In the genomic region with DNA sequence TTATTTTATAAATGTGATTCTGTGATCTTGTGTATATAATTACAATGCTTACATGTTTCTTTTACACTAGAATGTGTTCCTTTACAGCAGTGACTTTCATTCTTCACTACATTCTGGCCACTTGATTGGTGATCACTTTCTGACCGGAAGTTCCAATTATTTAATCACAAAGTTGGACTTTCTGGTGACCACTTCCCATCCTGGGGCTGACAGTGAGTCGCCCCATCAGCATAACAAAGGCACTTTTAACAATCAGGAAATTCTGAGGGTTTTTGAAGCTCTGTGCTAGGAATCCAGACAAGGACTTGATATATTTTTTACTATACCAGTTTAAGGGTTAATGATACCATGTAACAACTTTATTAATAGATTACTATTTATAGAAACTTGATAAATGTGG, we compare ENCODE assay signal across 21 cellular contexts.
DNase-seq lines count a peak whose midpoint lies in the region; ATAC-seq and TF ChIP-seq lines count a peak whose summit lies in the region.
"Had no signal": no experiment of that assay in that cellular context is flagged by ENCODE, and none has a peak within 500 bp of the region (broad histone marks: within the 10 kb centered on the region; RNA-seq: fewer than 3 reads in every experiment).

No MANE protein-coding gene starts in this region.

- dilution Hi-C loops in mammary epithelial cell (cut with HindIII; ENCODE audit: low sequenced_read_pairs): no loop called here

- no peak overlapping the region for H3K4me2 ChIP-seq in mammary epithelial cell (ENCODE audit: insufficient read depth, low read depth, low read length)

- no peaks in the 10 kb centered on the region for H3K9me3 ChIP-seq in mammary epithelial cell (replicated peaks; ENCODE audit: insufficient read depth, low read length)
- no peaks in the 10 kb centered on the region for H3K9me3 ChIP-seq in CD8-positive, alpha-beta T cell (ENCODE audit: low read length)
- H3K9me3 ChIP-seq in upper lobe of left lung: no peaks in the 10 kb centered on the region
- H3K9me3 ChIP-seq: uterus had no signal

- POLR2A ChIA-PET in CD8-positive, alpha-beta T cell (lab: Charles Lee): no interaction called here

- WGBS in mammary epithelial cell (ENCODE audit: low coverage, missing lambda C conversion rate): 96% methylated on average over 2 of the region's 2 CpGs
- 66 to 80% methylated on average over 2 of the region's 2 CpGs for WGBS in upper lobe of left lung, 2 donors

- H3K36me3 ChIP-seq in mammary epithelial cell (ENCODE audit: insufficient read depth, low read length): peaks cover 2% of the 10 kb centered on the region
- H3K36me3 ChIP-seq in CD8-positive, alpha-beta T cell (ENCODE audit: insufficient read depth, low read length): no peaks in the 10 kb centered on the region
- no peaks in the 10 kb centered on the region for H3K36me3 ChIP-seq in upper lobe of left lung
- H3K36me3 ChIP-seq: uterus had no signal

- BruUV-seq in mammary epithelial cell (replicated peaks; lab: Mats Ljungman, UMichigan): no TSS peak

- intact Hi-C loops in mammary epithelial cell (cut with micrococcal nuclease): no loop called here
- intact Hi-C loops in CD8-positive, alpha-beta T cell (cut with DNase I, micrococcal nuclease): no loop called here

- H3K4me3 ChIP-seq in mammary epithelial cell (replicated peaks in 1 of 3; ENCODE audit: insufficient read depth in 1 of 3, low read depth in 2 of 3, low read length in 3 of 3): no peak overlapping the region
- no peak overlapping the region for H3K4me3 ChIP-seq in CD8-positive, alpha-beta T cell (ENCODE audit: low read depth, low read length)
- H3K4me3 ChIP-seq in upper lobe of left lung: no peak overlapping the region
- H3K4me3 ChIP-seq: lung, uterus had no signal

- H3K27me3 ChIP-seq in mammary epithelial cell (ENCODE audit: insufficient read depth, low read length): no peaks in the 10 kb centered on the region
- H3K27me3 ChIP-seq in CD8-positive, alpha-beta T cell (ENCODE audit: insufficient read depth, low read length): no peaks in the 10 kb centered on the region
- H3K27me3 ChIP-seq in upper lobe of left lung: no peaks in the 10 kb centered on the region
- H3K27me3 ChIP-seq: uterus had no signal

- no peak for TF ChIP-seq EP300 in upper lobe of left lung (IDR thresholded peaks at IDR 0.05)

- H3K36me3 Mint-ChIP-seq in HFFc6 (ENCODE audit: low read depth): no peaks in the 10 kb centered on the region; the same call in 1 of the 2 replicates
- peaks cover 2% of the 10 kb centered on the region for H3K36me3 Mint-ChIP-seq in CD8-positive, alpha-beta T cell
- no peaks in the 10 kb centered on the region for H3K36me3 Mint-ChIP-seq in activated T-helper 17 cell treated with anti-CD3 and anti-CD28 coated beads, Interleukin-2, amount 50 U/mL, for 72 hours (ENCODE audit: low read depth)

- no peaks in the 10 kb centered on the region for H4K20me1 ChIP-seq in mammary epithelial cell (ENCODE audit: insufficient read depth, low read length)

- in situ Hi-C loops in ACHN (cut with HindIII; ENCODE audit: low pct_ligation_motif_present, low pct_unique_long_range_greater_than_20kb, low sequenced_read_pairs): no loop called here
- in situ Hi-C loops in mammary epithelial cell (cut with MboI; ENCODE audit: low sequenced_read_pairs in 2 of 2): no loop called here

- peak overlapping the region; percentile 85 for H3K27ac Mint-ChIP-seq in HFFc6
- H3K27ac Mint-ChIP-seq in CD8-positive, alpha-beta T cell: no peak overlapping the region
- no peak overlapping the region for H3K27ac Mint-ChIP-seq in activated T-helper 17 cell treated with anti-CD3 and anti-CD28 coated beads, Interleukin-2, amount 50 U/mL, for 72 hours
- H3K27ac Mint-ChIP-seq: activated CD4-positive, alpha-beta T cell treated with anti-CD3 and anti-CD28 coated beads for 36 hours; activated naive CD8-positive, alpha-beta T cell treated with anti-CD3 and anti-CD28 coated beads for 36 hours; T-helper 1 cell treated with Interleukin-12 subunit alpha and Interleukin-12 subunit beta and Interleukin-4 antibody, amounts not matched to agents 30 μg/mL and 1 μg/mL, for 36 hours had no signal

- H3K4me3 Mint-ChIP-seq in HFFc6: peak overlapping the region; percentile 49
- no peak overlapping the region for H3K4me3 Mint-ChIP-seq in CD8-positive, alpha-beta T cell
- no peak overlapping the region for H3K4me3 Mint-ChIP-seq in activated T-helper 17 cell treated with anti-CD3 and anti-CD28 coated beads, Interleukin-2, amount 50 U/mL, for 72 hours
- H3K4me3 Mint-ChIP-seq: activated CD4-positive, alpha-beta T cell treated with anti-CD3 and anti-CD28 coated beads for 36 hours; activated naive CD8-positive, alpha-beta T cell treated with anti-CD3 and anti-CD28 coated beads for 36 hours; T-helper 1 cell treated with Interleukin-12 subunit alpha and Interleukin-12 subunit beta and Interleukin-4 antibody, amounts not matched to agents 30 μg/mL and 1 μg/mL, for 36 hours had no signal

- DNase-seq in ACHN (peak; percentile 12), HFFc6 (peak; percentile 40), mammary epithelial cell (peak; percentile 45), iPS DF 19.7 (ENCODE audit: low read depth, low spot score) (peak; percentile 3), DMS153 treated with DMSO at 0.1 percent for 48 hours (lab: John Stamatoyannopoulos, UW; ENCODE audit: unreplicated experiment) (no peak), upper lobe of left lung (no peak)
- no peak for DNase-seq in CD8-positive, alpha-beta T cell
- DNase-seq: activated CD4-positive, alpha-beta T cell treated with anti-CD3 and anti-CD28 coated beads for 36 hours; activated naive CD8-positive, alpha-beta T cell treated with anti-CD3 and anti-CD28 coated beads for 36 hours; activated T-cell treated with anti-CD3 and anti-CD28 coated beads for 4 hours; erythroblast; GOT3; hippocampal formation; NCI-H1436; NCI-H510A; stimulated activated naive CD4-positive, alpha-beta T cell; uterus had no signal

- no peaks in the 10 kb centered on the region for H3K4me1 ChIP-seq in mammary epithelial cell (ENCODE audit: insufficient read depth, low read length)
- no peaks in the 10 kb centered on the region for H3K4me1 ChIP-seq in CD8-positive, alpha-beta T cell (ENCODE audit: insufficient read depth, low read length)
- H3K4me1 ChIP-seq in upper lobe of left lung: peaks cover 0 to 6% (median 1%) of the 10 kb centered on the region in 4 donors
- H3K4me1 ChIP-seq: uterus had no signal

- H3K79me2 ChIP-seq in mammary epithelial cell (ENCODE audit: insufficient read depth, low read length): no peaks in the 10 kb centered on the region

- no peak for ATAC-seq in CD8-positive, alpha-beta T cell
- ATAC-seq in activated T-helper 17 cell treated with anti-CD3 and anti-CD28 coated beads, Interleukin-2, amount 50 U/mL, for 72 hours (replicated peaks): no peak
- ATAC-seq in upper lobe of left lung (ENCODE audit: low FRiP score in 2 of 2): no peak
- ATAC-seq: activated CD4-positive, alpha-beta T cell treated with anti-CD3 and anti-CD28 coated beads for 36 hours; Panc1 had no signal

- H3K9me3 Mint-ChIP-seq in HFFc6: no peaks in the 10 kb centered on the region
- H3K9me3 Mint-ChIP-seq in CD8-positive, alpha-beta T cell: no peaks in the 10 kb centered on the region
- H3K9me3 Mint-ChIP-seq in activated T-helper 17 cell treated with anti-CD3 and anti-CD28 coated beads, Interleukin-2, amount 50 U/mL, for 72 hours: no peaks in the 10 kb centered on the region
- H3K9me3 Mint-ChIP-seq: activated naive CD8-positive, alpha-beta T cell treated with anti-CD3 and anti-CD28 coated beads for 36 hours; T-helper 1 cell treated with Interleukin-12 subunit alpha and Interleukin-12 subunit beta and Interleukin-4 antibody, amounts not matched to agents 30 μg/mL and 1 μg/mL, for 36 hours had no signal

- TF ChIP-seq POLR2A in upper lobe of left lung (IDR thresholded peaks at IDR 0.05): no peak

- H3K9ac ChIP-seq in mammary epithelial cell (ENCODE audit: insufficient read depth, low read length): no peak overlapping the region

- no peak overlapping the region for H3K27ac ChIP-seq in mammary epithelial cell (ENCODE audit: insufficient read depth, low read depth, low read length)
- H3K27ac ChIP-seq in CD8-positive, alpha-beta T cell (ENCODE audit: low read depth, low read length): no peak overlapping the region
- no peak overlapping the region for H3K27ac ChIP-seq in upper lobe of left lung
- H3K27ac ChIP-seq: uterus had no signal

- no peaks in the 10 kb centered on the region for H3K27me3 Mint-ChIP-seq in HFFc6 (ENCODE audit: insufficient read depth)
- H3K27me3 Mint-ChIP-seq in CD8-positive, alpha-beta T cell (ENCODE audit: low read depth): no peaks in the 10 kb centered on the region
- H3K27me3 Mint-ChIP-seq in activated T-helper 17 cell treated with anti-CD3 and anti-CD28 coated beads, Interleukin-2, amount 50 U/mL, for 72 hours: no peaks in the 10 kb centered on the region
- H3K27me3 Mint-ChIP-seq: activated CD4-positive, alpha-beta T cell treated with anti-CD3 and anti-CD28 coated beads for 36 hours; activated naive CD8-positive, alpha-beta T cell treated with anti-CD3 and anti-CD28 coated beads for 36 hours had no signal

- H2AFZ ChIP-seq in mammary epithelial cell (ENCODE audit: low read depth, low read length): no peak overlapping the region

- peaks cover 50% of the 10 kb centered on the region for H3K4me1 Mint-ChIP-seq in HFFc6 (ENCODE audit: low read depth)
- H3K4me1 Mint-ChIP-seq in CD8-positive, alpha-beta T cell (ENCODE audit: low read depth): peaks cover 8% of the 10 kb centered on the region
- H3K4me1 Mint-ChIP-seq in activated T-helper 17 cell treated with anti-CD3 and anti-CD28 coated beads, Interleukin-2, amount 50 U/mL, for 72 hours: no peaks in the 10 kb centered on the region
- H3K4me1 Mint-ChIP-seq: activated CD4-positive, alpha-beta T cell treated with anti-CD3 and anti-CD28 coated beads for 36 hours had no signal

- CTCF ChIA-PET in mammary epithelial cell (lab: Charles Lee; ENCODE audit: low non-redundant PET): no interaction called here
- CTCF ChIA-PET in CD8-positive, alpha-beta T cell (lab: Charles Lee): no interaction called here

- TF ChIP-seq CTCF in HFFc6 (IDR thresholded peaks at IDR 0.05): no peak
- TF ChIP-seq CTCF in mammary epithelial cell (conservative IDR thresholded peaks at IDR 0.05 in 1 of 2, IDR thresholded peaks at IDR 0.05 in 1 of 2; ENCODE audit: extremely low read depth in 1 of 2, insufficient read depth in 1 of 2, low read depth in 1 of 2, low read length in 2 of 2): no peak
- TF ChIP-seq CTCF in CD8-positive, alpha-beta T cell (IDR thresholded peaks at IDR 0.05): no peak
- no peak for TF ChIP-seq CTCF in upper lobe of left lung (IDR thresholded peaks at IDR 0.05)

Comparison
In these comparisons a context has a peak if more than half of its experiments do, and no peak if none do; other contexts are left out.
1. DNase-seq: peak in ACHN (single experiment), HFFc6 (single experiment), mammary epithelial cell (single experiment) and iPS DF 19.7 (single experiment); none in CD8-positive, alpha-beta T cell (0 of 7), DMS153 treated with DMSO at 0.1 percent for 48 hours (single experiment) and upper lobe of left lung (0 of 2).